Comparison of ENCODE assay signal across 19 cellular contexts in genomic region chr22:48322907-48323306, GRCh38.
DNase-seq lines count a peak whose midpoint lies in the region; ATAC-seq, FAIRE-seq and TF ChIP-seq lines count a peak whose summit lies in the region.
"Had no signal": no experiment of that assay in that cellular context is flagged by ENCODE, and none has a peak within 500 bp of the region (broad histone marks: within the 10 kb centered on the region; RNA-seq: fewer than 3 reads in every experiment).

No MANE protein-coding gene starts in this region.

- POLR2A ChIA-PET in IMR-90 (lab: Charles Lee; ENCODE audit: unreplicated experiment) = no interaction called here

- no peak overlapping the region for H2BK120ac ChIP-seq in IMR-90 (ENCODE audit: low read depth, low read length)

- H4K8ac ChIP-seq in IMR-90 (ENCODE audit: low read depth in 2 of 2, low read length in 2 of 2) = no peak overlapping the region

- no peak overlapping the region for H3K56ac ChIP-seq in IMR-90 (ENCODE audit: extremely low read depth, insufficient read depth, low read length)

- H3K9me3 ChIP-seq in IMR-90 (ENCODE audit: control insufficient read depth, insufficient read depth, low read length) = peaks cover 32% of the 10 kb centered on the region
- H3K9me3 ChIP-seq: BLaER1 had no signal

- no peak overlapping the region for H2AK5ac ChIP-seq in IMR-90 (ENCODE audit: low read depth, low read length)

- no peak overlapping the region for H3K18ac ChIP-seq in IMR-90 (ENCODE audit: low read depth, low read length)

- no peaks in the 10 kb centered on the region for H3K27me3 ChIP-seq in IMR-90 (ENCODE audit: control insufficient read depth, insufficient read depth, low read length)
- H3K27me3 ChIP-seq: BLaER1 had no signal

- no peaks in the 10 kb centered on the region for H3K9me1 ChIP-seq in IMR-90 (ENCODE audit: insufficient read depth, low read length)

- H3K79me1 ChIP-seq in IMR-90 (ENCODE audit: low read depth in 1 of 2, low read length in 2 of 2) = no peaks in the 10 kb centered on the region

- no peak for TF ChIP-seq POLR2A in IMR-90 (IDR thresholded peaks at IDR 0.05; ENCODE audit: low read depth, low read length)

- no peak for DNase-seq in IMR-90
- DNase-seq in activated CD8-positive, alpha-beta memory T cell treated with anti-CD3 and anti-CD28 coated beads for 24 hours = no peak
- DNase-seq: 8988T; CD4-positive, CD25-positive, alpha-beta regulatory T cell; CD8-positive, alpha-beta T cell; DMS 273 treated with DMSO at 0.1 percent for 48 hours; DMS79; EL; GDM1; H7; HCEC 1CT had no signal

- H3K23ac ChIP-seq in IMR-90 (ENCODE audit: low read depth, low read length) = no peak overlapping the region

- H2BK20ac ChIP-seq in IMR-90 (ENCODE audit: low read depth, low read length) = no peak overlapping the region

- H3K4me2 ChIP-seq in IMR-90 (ENCODE audit: low read depth, low read length) = no peak overlapping the region
- H3K4me2 ChIP-seq: BLaER1 had no signal

- no peak overlapping the region for H3K14ac ChIP-seq in IMR-90 (replicated peaks; ENCODE audit: low read depth, low read length)

- H3K36me3 ChIP-seq in IMR-90 (ENCODE audit: control insufficient read depth, insufficient read depth, low read length) = no peaks in the 10 kb centered on the region
- H3K36me3 ChIP-seq: BLaER1 had no signal

- WGBS in IMR-90 (ENCODE audit: extremely low coverage in 2 of 2, insufficient read length in 1 of 2), 2 experiments = no CpG with 5 or more reads among the region's 2 CpGs

- no peak overlapping the region for H2BK5ac ChIP-seq in IMR-90 (ENCODE audit: low read depth, low read length, poor library complexity, severe bottlenecking)

- FAIRE-seq in A204.1 (lab: Jason Lieb, UNC) (peak; percentile 35), endometrium (lab: Jason Lieb, UNC) (peak; percentile 69)
- FAIRE-seq: D721Med, GM12878, H1 had no signal

- no peak for ATAC-seq in IMR-90 (ENCODE audit: low read depth)
- no peak for ATAC-seq in GM18520 (IDR thresholded peaks at IDR 0.05; ENCODE audit: unreplicated experiment)
- ATAC-seq in GM18519 (IDR thresholded peaks at IDR 0.05; ENCODE audit: low FRiP score, unreplicated experiment) = no peak
- ATAC-seq: CD8-positive, alpha-beta T cell; GM12878 had no signal

- dilution Hi-C loops in IMR-90 (cut with HindIII; ENCODE audit: low sequenced_read_pairs, unreplicated experiment) = no loop called here

- no peak overlapping the region for H2AK9ac ChIP-seq in IMR-90 (replicated peaks; ENCODE audit: low read depth, low read length, poor library complexity)

- no peaks in the 10 kb centered on the region for H4K20me1 ChIP-seq in IMR-90 (ENCODE audit: insufficient read depth, low read length)
- H4K20me1 ChIP-seq: BLaER1 had no signal

- no peak overlapping the region for H4K5ac ChIP-seq in IMR-90 (ENCODE audit: low read depth, low read length)

- H3K9ac ChIP-seq in IMR-90 (ENCODE audit: low read depth, low read length) = no peak overlapping the region
- H3K9ac ChIP-seq: BLaER1 had no signal

- no peaks in the 10 kb centered on the region for H3K4me1 ChIP-seq in IMR-90 (ENCODE audit: control insufficient read depth, insufficient read depth, low read length)

- no peak overlapping the region for H3K4me3 ChIP-seq in IMR-90 (ENCODE audit: insufficient read depth, low read depth, low read length)
- H3K4me3 ChIP-seq: BLaER1, GM12878 had no signal

- intact Hi-C loops in IMR-90 (cut with micrococcal nuclease) = no loop called here

- no peak overlapping the region for H2BK15ac ChIP-seq in IMR-90 (ENCODE audit: low read depth, low read length)

- H3K4ac ChIP-seq in IMR-90 (ENCODE audit: low read depth, low read length) = no peak overlapping the region

- CTCF ChIA-PET in IMR-90 (lab: Yijun Ruan, JAX) = no interaction called here

- BruUV-seq in IMR-90 (replicated peaks; lab: Mats Ljungman, UMichigan) = no TSS peak

- H4K91ac ChIP-seq in IMR-90 (ENCODE audit: insufficient read depth, low read depth, low read length) = no peak overlapping the region

- H3K27ac ChIP-seq in IMR-90 (ENCODE audit: insufficient read depth, low read length) = no peak overlapping the region
- H3K27ac ChIP-seq: BLaER1 had no signal

- TF ChIP-seq RAD21 in IMR-90 (IDR thresholded peaks at IDR 0.05; ENCODE audit: low read length) = no peak

- no peak overlapping the region for H2AFZ ChIP-seq in IMR-90 (replicated peaks; ENCODE audit: low read length, poor library complexity)

- TF ChIP-seq CTCF in IMR-90 (conservative IDR thresholded peaks at IDR 0.05; ENCODE audit: low read depth, low read length) = no peak

- in situ Hi-C loops in IMR-90 (cut with MboI; ENCODE audit: low sequenced_read_pairs) = no loop called here

TF ChIP-seq in IMR-90, 13 proteins besides CTCF, POLR2A, EP300 and RAD21:
- TF ChIP-seq MAFK (IDR thresholded peaks at IDR 0.05; ENCODE audit: low read depth, low read length) = peak; percentile 23; the same call in 1 of the 2 replicates
- no peak for TF ChIP-seq RCOR1 (IDR thresholded peaks at IDR 0.05; ENCODE audit: insufficient replicate concordance, low read length)
TF ChIP-seq in IMR-90: peak in this region for 1.
